8 cellular contexts compared by ENCODE assay signal in genomic region chr17:76408037-76408849, GRCh38. TPM values are rescaled to one million over a fixed set of nuclear protein-coding genes. Genes with fewer than 3 reads are reported as not detected.
DNase-seq lines count a peak whose midpoint lies in the region; ATAC-seq, FAIRE-seq and TF ChIP-seq lines count a peak whose summit lies in the region.

No MANE protein-coding gene starts in this region.

- TF ChIP-seq EP300 in upper lobe of left lung (IDR thresholded peaks at IDR 0.05) = no peak

- no peaks in the 10 kb centered on the region for H3F3A ChIP-seq in neural progenitor cell (ENCODE audit: low read depth)

- H4K20me1 ChIP-seq in endothelial cell of umbilical vein (replicated peaks; ENCODE audit: control insufficient read depth, extremely low read depth, insufficient read depth, low read length) (no peaks in the 10 kb centered on the region), neural progenitor cell (ENCODE audit: low read depth) (peaks cover 66% of the 10 kb centered on the region)

- H3K4me3 ChIP-seq in endothelial cell of umbilical vein (replicated peaks in 1 of 3; ENCODE audit: insufficient read depth in 1 of 3, low read depth in 1 of 3, low read length in 3 of 3) = no peak overlapping the region
- H3K4me3 ChIP-seq in neural progenitor cell = no peak overlapping the region
- no peak overlapping the region for H3K4me3 ChIP-seq in upper lobe of left lung

- peak; percentile 57 for TF ChIP-seq CTCF in CD14-positive monocyte (IDR thresholded peaks at IDR 0.05)
- TF ChIP-seq CTCF in endothelial cell of umbilical vein (IDR thresholded peaks at IDR 0.05; ENCODE audit: extremely low read depth in 1 of 2, insufficient read depth in 1 of 2, low read depth in 1 of 2, low read length in 2 of 2) = peak; percentile 92
- TF ChIP-seq CTCF in neural progenitor cell (IDR thresholded peaks at IDR 0.05) = peak; percentile 91
- peak; percentile 45 to 81 (median 70) for TF ChIP-seq CTCF in upper lobe of left lung (IDR thresholded peaks at IDR 0.05)

- H3K9ac ChIP-seq in endothelial cell of umbilical vein (replicated peaks; ENCODE audit: extremely low read depth, insufficient read depth, low read length) (no peak overlapping the region), neural progenitor cell (no peak overlapping the region)

- TF ChIP-seq POLR2A in endothelial cell of umbilical vein (IDR thresholded peaks at IDR 0.05; ENCODE audit: low read depth, low read length) (no peak), upper lobe of left lung (IDR thresholded peaks at IDR 0.05) (no peak)

- POLR2A ChIA-PET in endothelial cell of umbilical vein (lab: Charles Lee) = no interaction called here

- BruUV-seq in endothelial cell of umbilical vein (replicated peaks; lab: Mats Ljungman, UMichigan) = no TSS peak

- dilution Hi-C loops in endothelial cell of umbilical vein (cut with MboI; ENCODE audit: extremely low pct_ligation_motif_present, low sequenced_read_pairs) = no loop called here

- H3K27me3 ChIP-seq in endothelial cell of umbilical vein (ENCODE audit: control insufficient read depth in 2 of 2, insufficient read depth in 2 of 2, low read length in 2 of 2) (no peaks in the 10 kb centered on the region), neural progenitor cell (no peaks in the 10 kb centered on the region), upper lobe of left lung (no peaks in the 10 kb centered on the region)

- H3K27ac ChIP-seq in endothelial cell of umbilical vein (ENCODE audit: insufficient read depth, low read depth, low read length) = no peak overlapping the region
- H3K27ac ChIP-seq in neural progenitor cell = no peak overlapping the region
- no peak overlapping the region for H3K27ac ChIP-seq in upper lobe of left lung

- H3K36me3 ChIP-seq in endothelial cell of umbilical vein (ENCODE audit: control insufficient read depth in 2 of 2, extremely low read depth in 1 of 2, insufficient read depth in 2 of 2, low read length in 2 of 2) = peaks cover 5 to 7% of the 10 kb centered on the region in 2 experiments
- no peaks in the 10 kb centered on the region for H3K36me3 ChIP-seq in neural progenitor cell
- H3K36me3 ChIP-seq in upper lobe of left lung = peaks cover 0 to 14% (median 10%) of the 10 kb centered on the region in 4 donors

- H3K4me1 Mint-ChIP-seq in CD14-positive monocyte (peaks cover 34% of the 10 kb centered on the region), neural progenitor cell (peaks cover 8% of the 10 kb centered on the region)

- peak; percentile 88 for FAIRE-seq in endothelial cell of umbilical vein (lab: Jason Lieb, UNC)

- no peak for DNase-seq in CD14-positive monocyte (ENCODE audit: low spot score)
- DNase-seq in HCEC 1CT = peak; percentile 37
- peak; percentile 63 for DNase-seq in NCI-H774 (lab: John Stamatoyannopoulos, UW)
- peak; percentile 40 to 51 for DNase-seq in activated CD8-positive, alpha-beta memory T cell treated with anti-CD3 and anti-CD28 coated beads for 1 hour (ENCODE audit: extremely low read depth in 1 of 2, low read depth in 1 of 2)
- DNase-seq in endothelial cell of umbilical vein (ENCODE audit: low read depth, low spot score) = peak; percentile 66
- DNase-seq in neural progenitor cell (ENCODE audit: low spot score) = peak; percentile 68
- DNase-seq in upper lobe of left lung = peak in 1 of 2 donors; percentile 73

- H3K4me3 Mint-ChIP-seq in CD14-positive monocyte (no peak overlapping the region), neural progenitor cell (no peak overlapping the region)

- H3K27me3 Mint-ChIP-seq in CD14-positive monocyte (ENCODE audit: low read depth in 3 of 3) = peaks cover 3 to 5% (median 4%) of the 10 kb centered on the region in 3 donors
- H3K27me3 Mint-ChIP-seq in neural progenitor cell (ENCODE audit: insufficient read depth, low read depth) = no peaks in the 10 kb centered on the region

- H3K36me3 Mint-ChIP-seq in CD14-positive monocyte (peaks cover 34 to 46% of the 10 kb centered on the region in 2 donors), neural progenitor cell (peaks cover 16% of the 10 kb centered on the region)

- H3K4me2 ChIP-seq in endothelial cell of umbilical vein (ENCODE audit: insufficient read depth, low read length) = no peak overlapping the region
- H3K4me2 ChIP-seq in neural progenitor cell = no peak overlapping the region

- H3K9me3 Mint-ChIP-seq in CD14-positive monocyte = peaks cover 0 to 2% (median 0%) of the 10 kb centered on the region in 7 donors
- H3K9me3 Mint-ChIP-seq in neural progenitor cell = no peaks in the 10 kb centered on the region

- 71 to 83% methylated on average over 11 to 12 of the region's 12 CpGs for WGBS in upper lobe of left lung, 2 donors

- CTCF ChIA-PET in endothelial cell of umbilical vein (lab: Charles Lee) = interaction anchor here (0.6 to 9.1 kb wide), 24 partner anchors 9 to 333 kb away, joined by 3 to 319 read pairs (median 4); partner anchors contain the start of genes AANAT and UBE2O

- no peaks in the 10 kb centered on the region for H3K4me1 ChIP-seq in endothelial cell of umbilical vein (ENCODE audit: control insufficient read depth, extremely low read depth, insufficient read depth, low read length)
- H3K4me1 ChIP-seq in neural progenitor cell = no peaks in the 10 kb centered on the region
- H3K4me1 ChIP-seq in upper lobe of left lung = peaks cover 0 to 13% (median 4%) of the 10 kb centered on the region in 4 donors

- H3K9me1 ChIP-seq in endothelial cell of umbilical vein (replicated peaks; ENCODE audit: control insufficient read depth, extremely low read depth, insufficient read depth, low read length) = no peaks in the 10 kb centered on the region

- intact Hi-C loops in CD14-positive monocyte (cut with micrococcal nuclease) (loop anchor here in 1 of 2 donors (10.0 kb wide), 1 partner anchor 283 kb away; no protein-coding TSS in a partner anchor), endothelial cell of umbilical vein (cut with micrococcal nuclease) (loop anchor here (1.0 to 2.0 kb wide), 3 partner anchors 50 to 98 kb away; partner anchors contain the start of gene AANAT)

- no peak overlapping the region for H3K27ac Mint-ChIP-seq in CD14-positive monocyte
- no peak overlapping the region for H3K27ac Mint-ChIP-seq in neural progenitor cell

- H3K9me3 ChIP-seq in endothelial cell of umbilical vein (replicated peaks; ENCODE audit: control insufficient read depth, insufficient read depth, low read length) (no peaks in the 10 kb centered on the region), neural progenitor cell (ENCODE audit: low read depth) (no peaks in the 10 kb centered on the region), upper lobe of left lung (no peaks in the 10 kb centered on the region)

- H3K79me2 ChIP-seq in endothelial cell of umbilical vein (ENCODE audit: control insufficient read depth, insufficient read depth, low read length) (no peaks in the 10 kb centered on the region), neural progenitor cell (ENCODE audit: low read depth) (peaks cover 29% of the 10 kb centered on the region)

- H2AFZ ChIP-seq in endothelial cell of umbilical vein (ENCODE audit: low read depth, low read length) (no peak overlapping the region), neural progenitor cell (replicated peaks) (no peak overlapping the region)

- ATAC-seq in upper lobe of left lung (ENCODE audit: low FRiP score in 2 of 2) = peak in 1 of 2 donors; percentile 43
- no peak for ATAC-seq in GM21786 (IDR thresholded peaks at IDR 0.05; ENCODE audit: unreplicated experiment)

RNA-seq across cellular contexts. Expression of gene SPHK1, which starts 23.8 kb away (rescaled TPM):
- 10 to 100 TPM; 12.9 to 19.1 TPM for polyA plus RNA-seq in CD14-positive monocyte
- 70.7 and 85.6 TPM in 2 replicates for total RNA-seq in endothelial cell of umbilical vein
- polyA plus RNA-seq in endothelial cell of umbilical vein = 97.4 and 97.8 TPM in 2 replicates
- 57.6 and 80.7 TPM in 2 replicates for polyA plus RNA-seq in endothelial cell of umbilical vein (2011; cell fraction: cytosol; rRNA removed)
- 331 and 358 TPM in 2 replicates for polyA plus RNA-seq in endothelial cell of umbilical vein (2011; cell fraction: nucleus; rRNA removed)
- polyA plus RNA-seq in endothelial cell of umbilical vein (2012) = 84.4 and 89.7 TPM in 2 replicates
- 27.2 and 37.8 TPM in 2 replicates for polyA minus RNA-seq in endothelial cell of umbilical vein
- polyA minus RNA-seq in endothelial cell of umbilical vein (2011; cell fraction: cytosol; rRNA and poly(A)+ RNA removed) = 11.3 TPM
- polyA minus RNA-seq in endothelial cell of umbilical vein (2011; cell fraction: nucleus; rRNA and poly(A)+ RNA removed) = 37.5 and 78.5 TPM in 2 replicates
- 1.3 and 1.9 TPM in 2 replicates for total RNA-seq in neural progenitor cell (ENCODE audit: low replicate concordance)
- 10 to 100 TPM in 3 of 6 donors, 1 to 10 TPM in 3; 5.5 to 16.6 (median 9.5) TPM for total RNA-seq in upper lobe of left lung

RNA-seq across cellular contexts. Expression of gene UBE2O, which starts 44.7 kb away (rescaled TPM):
- polyA plus RNA-seq in CD14-positive monocyte = 1 to 10 TPM; 1.3 to 4.5 TPM
- 32.8 and 34.1 TPM in 2 replicates for total RNA-seq in endothelial cell of umbilical vein
- 12.1 and 13.9 TPM in 2 replicates for polyA plus RNA-seq in endothelial cell of umbilical vein
- 13.2 TPM in 2 replicates for polyA plus RNA-seq in endothelial cell of umbilical vein (2011; cell fraction: cytosol; rRNA removed)
- 36.1 and 37.2 TPM in 2 replicates for polyA plus RNA-seq in endothelial cell of umbilical vein (2011; cell fraction: nucleus; rRNA removed)
- polyA plus RNA-seq in endothelial cell of umbilical vein (2012) = 19.0 and 24.0 TPM in 2 replicates
- polyA minus RNA-seq in endothelial cell of umbilical vein = 82.5 and 92.5 TPM in 2 replicates
- polyA minus RNA-seq in endothelial cell of umbilical vein (2011; cell fraction: cytosol; rRNA and poly(A)+ RNA removed) = 17.1 TPM
- 18.1 and 19.6 TPM in 2 replicates for polyA minus RNA-seq in endothelial cell of umbilical vein (2011; cell fraction: nucleus; rRNA and poly(A)+ RNA removed)
- total RNA-seq in neural progenitor cell (ENCODE audit: low replicate concordance) = 20.6 and 46.6 TPM in 2 replicates
- total RNA-seq in upper lobe of left lung = 10 to 100 TPM; 20.5 to 55.5 (median 27.7) TPM

RNA-seq across cellular contexts. Expression of gene PRPSAP1, which starts 54.5 kb away (rescaled TPM):
- polyA plus RNA-seq in CD14-positive monocyte = 10 to 100 TPM; 45.8 to 51.2 TPM
- total RNA-seq in endothelial cell of umbilical vein = 79.1 and 90.2 TPM in 2 replicates
- 106 and 123 TPM in 2 replicates for polyA plus RNA-seq in endothelial cell of umbilical vein
- 117 and 119 TPM in 2 replicates for polyA plus RNA-seq in endothelial cell of umbilical vein (2011; cell fraction: cytosol; rRNA removed)
- polyA plus RNA-seq in endothelial cell of umbilical vein (2011; cell fraction: nucleus; rRNA removed) = 331 and 391 TPM in 2 replicates
- polyA plus RNA-seq in endothelial cell of umbilical vein (2012) = 70.0 and 80.9 TPM in 2 replicates
- 111 and 140 TPM in 2 replicates for polyA minus RNA-seq in endothelial cell of umbilical vein
- 35.5 TPM for polyA minus RNA-seq in endothelial cell of umbilical vein (2011; cell fraction: cytosol; rRNA and poly(A)+ RNA removed)
- 121 and 170 TPM in 2 replicates for polyA minus RNA-seq in endothelial cell of umbilical vein (2011; cell fraction: nucleus; rRNA and poly(A)+ RNA removed)
- total RNA-seq in neural progenitor cell (ENCODE audit: low replicate concordance) = 73.7 and 89.7 TPM in 2 replicates
- 100 to 1,000 TPM in 1 of 6 donors, 10 to 100 TPM in 5; 37.3 to 172 (median 59.2) TPM for total RNA-seq in upper lobe of left lung

RNA-seq across cellular contexts. Expression of gene AANAT, which starts 59.2 kb away (rescaled TPM):
- polyA plus RNA-seq in CD14-positive monocyte = not detected
- not detected in 2 replicates for total RNA-seq in endothelial cell of umbilical vein
- polyA plus RNA-seq in endothelial cell of umbilical vein = not detected in 2 replicates
- 0.10 TPM in 1 of 2 replicates, not detected in the other for polyA plus RNA-seq in endothelial cell of umbilical vein (2011; cell fraction: cytosol; rRNA removed)
- polyA plus RNA-seq in endothelial cell of umbilical vein (2011; cell fraction: nucleus; rRNA removed) = not detected in 2 replicates
- not detected in 2 replicates for polyA plus RNA-seq in endothelial cell of umbilical vein (2012)
- not detected in 2 replicates for polyA minus RNA-seq in endothelial cell of umbilical vein
- not detected for polyA minus RNA-seq in endothelial cell of umbilical vein (2011; cell fraction: cytosol; rRNA and poly(A)+ RNA removed)
- polyA minus RNA-seq in endothelial cell of umbilical vein (2011; cell fraction: nucleus; rRNA and poly(A)+ RNA removed) = not detected in 2 replicates
- not detected in 2 replicates for total RNA-seq in neural progenitor cell (ENCODE audit: low replicate concordance)
- not detected for total RNA-seq in upper lobe of left lung
